11 cellular contexts compared by ENCODE assay signal in genomic region chr2:166900700-166901099, GRCh38. TPM values are rescaled to one million over a fixed set of nuclear protein-coding genes. Genes with fewer than 3 reads are reported as not detected.
DNase-seq lines count a peak whose midpoint lies in the region; ATAC-seq and TF ChIP-seq lines count a peak whose summit lies in the region.
"Had no signal": no experiment of that assay in that cellular context is flagged by ENCODE, and none has a peak within 500 bp of the region (broad histone marks: within the 10 kb centered on the region; RNA-seq: fewer than 3 reads in every experiment).

No MANE protein-coding gene starts in this region.

- TF ChIP-seq CTCF in A673 (conservative IDR thresholded peaks at IDR 0.05; ENCODE audit: low read depth, low read length), result no peak
- TF ChIP-seq CTCF in GM12874 (IDR thresholded peaks at IDR 0.05; ENCODE audit: insufficient read depth, low read depth, low read length), result 0 out of 2 replicates have a peak, but pooled peaks have one; percentile 1
- TF ChIP-seq CTCF in omental fat pad (IDR thresholded peaks at IDR 0.05), result no peak

- no peaks in the 10 kb centered on the region for H3K9me3 ChIP-seq in A673 (ENCODE audit: low read depth, low read length, poor library complexity, severe bottlenecking)
- H3K9me3 ChIP-seq: thoracic aorta had no signal

- no peaks in the 10 kb centered on the region for H3K27me3 ChIP-seq in A673 (replicated peaks; ENCODE audit: insufficient read depth, low read depth, low read length, poor library complexity)

- no peaks in the 10 kb centered on the region for H3K36me3 ChIP-seq in A673 (ENCODE audit: insufficient read depth, low read length, poor library complexity, severe bottlenecking)
- H3K36me3 ChIP-seq: thoracic aorta had no signal

- no peak overlapping the region for H3K4me3 ChIP-seq in A673 (ENCODE audit: low read depth, low read length, poor library complexity, severe bottlenecking)
- H3K4me3 ChIP-seq: thoracic aorta had no signal

- BruUV-seq in A673 (replicated peaks; lab: Mats Ljungman, UMichigan), result no TSS peak

- DNase-seq in A673 (ENCODE audit: low spot score) (peak; percentile 5), RPMI8226 (peak; percentile 26), fibroblast of the conjunctiva (ENCODE audit: low read depth) (peak; percentile 4), NCI-H345 (lab: John Stamatoyannopoulos, UW) (no peak), omental fat pad (ENCODE audit: low spot score) (no peak)
- DNase-seq: CD4-positive, alpha-beta T cell; NCI-H524 treated with DMSO at 0.1 percent for 48 hours had no signal

- no peak for ATAC-seq in HG03139 (IDR thresholded peaks at IDR 0.05; ENCODE audit: unreplicated experiment)
- no peak for ATAC-seq in HG02571 (IDR thresholded peaks at IDR 0.05; ENCODE audit: unreplicated experiment)
- ATAC-seq in omental fat pad (ENCODE audit: low FRiP score), result no peak

- no peak overlapping the region for H3K27ac ChIP-seq in A673 (ENCODE audit: low read depth, low read length, poor library complexity, severe bottlenecking)
- H3K27ac ChIP-seq: thoracic aorta had no signal

- intact Hi-C loops in A673 (cut with micrococcal nuclease; ENCODE audit: unreplicated experiment), result no loop called here

- H3K4me1 ChIP-seq in A673 (ENCODE audit: insufficient read depth, low read length, poor library complexity, severe bottlenecking), result no peaks in the 10 kb centered on the region

- POLR2A ChIA-PET in A673 (lab: Charles Lee; ENCODE audit: low non-redundant PET), result no interaction called here

- CTCF ChIA-PET in A673 (lab: Charles Lee), result no interaction called here

RNA-seq across cellular contexts. Expression of gene XIRP2, which starts 12.4 kb away (rescaled TPM):
- 0.04 and 0.17 TPM in 2 replicates for total RNA-seq in A673 (2021)
- not detected for total RNA-seq in omental fat pad
- total RNA-seq: CD4-positive, alpha-beta T cell; thoracic aorta had no signal

Comparison
In these comparisons a context has a peak if more than half of its experiments do, and no peak if none do; other contexts are left out.
1. DNase-seq: peak in A673 (single experiment), RPMI8226 (single experiment) and fibroblast of the conjunctiva (single experiment); none in NCI-H345 (single experiment) and omental fat pad (single experiment).